ENCODE assay signal across 15 cellular contexts in genomic region chr19:4305253-4305612, GRCh38. TPM values are rescaled to one million over a fixed set of nuclear protein-coding genes. Genes with fewer than 3 reads are reported as not detected.
A peak's percentile ranks its signal among the peaks of the same experiment; 100 is the strongest.
DNase-seq lines count a peak whose midpoint lies in the region; ATAC-seq and TF ChIP-seq lines count a peak whose summit lies in the region.
"Had no signal": no experiment of that assay in that cellular context is flagged by ENCODE, and none has a peak within 500 bp of the region (broad histone marks: within the 10 kb centered on the region; RNA-seq: fewer than 3 reads in every experiment).

No MANE protein-coding gene starts in this region.

- no peak overlapping the region for H2BK5ac ChIP-seq in mesendoderm (ENCODE audit: low read length)

- H3K23ac ChIP-seq in mesendoderm (ENCODE audit: low read length): no peak overlapping the region

- peaks cover 43% of the 10 kb centered on the region for H3K36me3 Mint-ChIP-seq in GM23338 (ENCODE audit: low read depth)
- H3K36me3 Mint-ChIP-seq in activated T-helper 17 cell treated with anti-CD3 and anti-CD28 coated beads, Interleukin-2, amount 50 U/mL, for 72 hours (ENCODE audit: low read depth): no peaks in the 10 kb centered on the region

- peaks cover 11% of the 10 kb centered on the region for H3K27me3 Mint-ChIP-seq in GM23338 (ENCODE audit: insufficient read depth, low read depth, poor library complexity)
- no peaks in the 10 kb centered on the region for H3K27me3 Mint-ChIP-seq in activated T-helper 17 cell treated with anti-CD3 and anti-CD28 coated beads, Interleukin-2, amount 50 U/mL, for 72 hours

- no peak for ATAC-seq in GM23338
- no peak for ATAC-seq in activated T-helper 17 cell treated with anti-CD3 and anti-CD28 coated beads, Interleukin-2, amount 50 U/mL, for 72 hours (replicated peaks)

- H3K9me3 ChIP-seq in AG04450 (ENCODE audit: control insufficient read depth, insufficient read depth, low read length) (peaks cover 2% of the 10 kb centered on the region; the same call in 1 of the 2 replicates), GM23248 (ENCODE audit: low read depth) (no peaks in the 10 kb centered on the region)

- H3K4me1 Mint-ChIP-seq in GM23338: peaks cover 15% of the 10 kb centered on the region
- H3K4me1 Mint-ChIP-seq in activated T-helper 17 cell treated with anti-CD3 and anti-CD28 coated beads, Interleukin-2, amount 50 U/mL, for 72 hours: no peaks in the 10 kb centered on the region

- in situ Hi-C loops in GM23248 (cut with MboI): no loop called here

- H3K27ac ChIP-seq in AG04450 (ENCODE audit: low read depth, low read length) (no peak overlapping the region), GM23338 (ENCODE audit: low read depth) (no peak overlapping the region), mesendoderm (ENCODE audit: low read depth, low read length) (no peak overlapping the region), GM23248 (no peak overlapping the region)

- no peaks in the 10 kb centered on the region for H3K27me3 ChIP-seq in AG04450 (ENCODE audit: control insufficient read depth, insufficient read depth, low read length)
- no peaks in the 10 kb centered on the region for H3K27me3 ChIP-seq in GM23338 (ENCODE audit: insufficient read depth)
- no peaks in the 10 kb centered on the region for H3K27me3 ChIP-seq in mesendoderm (ENCODE audit: insufficient read depth, low read length, poor library complexity)
- H3K27me3 ChIP-seq in GM23248 (replicated peaks; ENCODE audit: insufficient read depth): no peaks in the 10 kb centered on the region

- peaks cover 8% of the 10 kb centered on the region; the same call in 1 of the 2 replicates for H3F3A ChIP-seq in GM23338 (replicated peaks; ENCODE audit: low read depth)
- H3F3A ChIP-seq in GM23248 (ENCODE audit: insufficient read depth): no peaks in the 10 kb centered on the region

- H3K4me3 ChIP-seq in AG04450 (ENCODE audit: low read depth, low read length): peak overlapping the region; percentile 55; the same call in 1 of the 2 replicates
- peak overlapping the region; percentile 51 for H3K4me3 ChIP-seq in GM23338
- H3K4me3 ChIP-seq in mesendoderm (ENCODE audit: low read length): no peak overlapping the region
- no peak overlapping the region for H3K4me3 ChIP-seq in GM23248
- H3K4me3 ChIP-seq: lung had no signal

- H2BK15ac ChIP-seq in mesendoderm (replicated peaks; ENCODE audit: low read depth): no peak overlapping the region

- POLR2A ChIA-PET in AG04450 (lab: Yijun Ruan, JAX): no interaction called here

- WGBS in mesendoderm (ENCODE audit: extremely low coverage, insufficient coverage, low lambda C conversion rate): no CpG with 5 or more reads among the region's 8 CpGs
- WGBS in GM23248 (ENCODE audit: low coverage in 1 of 2, low lambda C conversion rate in 2 of 2, missing lambda C conversion rate in 2 of 2), 2 experiments: 67 to 73% methylated on average over 6 to 8 of the region's 8 CpGs

- H3K4me3 Mint-ChIP-seq in GM23338: peak overlapping the region; percentile 67
- peak overlapping the region; percentile 63 for H3K4me3 Mint-ChIP-seq in activated T-helper 17 cell treated with anti-CD3 and anti-CD28 coated beads, Interleukin-2, amount 50 U/mL, for 72 hours

- H3K36me3 ChIP-seq in GM23338 (ENCODE audit: insufficient read depth) (peaks cover 11% of the 10 kb centered on the region; the same call in 1 of the 2 replicates), mesendoderm (ENCODE audit: control insufficient read depth, insufficient read depth, low read length) (no peaks in the 10 kb centered on the region), GM23248 (ENCODE audit: low read depth) (no peaks in the 10 kb centered on the region)

- H3K27ac Mint-ChIP-seq in GM23338: no peak overlapping the region
- no peak overlapping the region for H3K27ac Mint-ChIP-seq in activated T-helper 17 cell treated with anti-CD3 and anti-CD28 coated beads, Interleukin-2, amount 50 U/mL, for 72 hours

- no peaks in the 10 kb centered on the region for H3K9me2 ChIP-seq in GM23338 (ENCODE audit: insufficient read depth)
- H3K9me2 ChIP-seq in GM23248 (ENCODE audit: insufficient read depth): no peaks in the 10 kb centered on the region

- H4K20me1 ChIP-seq in GM23338 (replicated peaks; ENCODE audit: insufficient read depth) (no peaks in the 10 kb centered on the region), GM23248 (ENCODE audit: insufficient read depth) (no peaks in the 10 kb centered on the region)

- H3K9me3 Mint-ChIP-seq in GM23338: no peaks in the 10 kb centered on the region; the same call in 2 of the 3 replicates
- no peaks in the 10 kb centered on the region for H3K9me3 Mint-ChIP-seq in activated T-helper 17 cell treated with anti-CD3 and anti-CD28 coated beads, Interleukin-2, amount 50 U/mL, for 72 hours

- DNase-seq in AG04450 (ENCODE audit: low read depth, low spot score): no peak
- peak; percentile 70 for DNase-seq in GM23338 (ENCODE audit: low spot score)
- no peak for DNase-seq in mesendoderm
- DNase-seq in GM23248: no peak
- no peak for DNase-seq in GF-D8 (lab: John Stamatoyannopoulos, UW)
- no peak for DNase-seq in COR-L47 (lab: John Stamatoyannopoulos, UW)
- DNase-seq in amniotic stem cell (lab: John Stamatoyannopoulos, UW): no peak
- DNase-seq: Calu3; central memory CD4-positive, alpha-beta T cell; erythroblast; NCI-H510A treated with DMSO at 0.1 percent for 48 hours; retina; stimulated activated CD4-positive, alpha-beta T cell treated with anti-CD3 and anti-CD28 coated beads, Interleukin-4, amount 100 ng/mL, for 24 hours had no signal

- H4K5ac ChIP-seq in mesendoderm (ENCODE audit: low read length): no peak overlapping the region

- H2AFZ ChIP-seq in GM23338 (no peak overlapping the region), GM23248 (no peak overlapping the region)

- H4K8ac ChIP-seq in mesendoderm (ENCODE audit: low read depth, low read length): no peak overlapping the region

- CTCF ChIA-PET in AG04450 (lab: Charles Lee): no interaction called here

- H3K9ac ChIP-seq in mesendoderm (ENCODE audit: low read length) (no peak overlapping the region), GM23248 (no peak overlapping the region)

- H3K4ac ChIP-seq in mesendoderm (ENCODE audit: low read depth, low read length): no peak overlapping the region

- H3K79me2 ChIP-seq in GM23338 (replicated peaks; ENCODE audit: insufficient read depth): no peaks in the 10 kb centered on the region
- H3K79me2 ChIP-seq in mesendoderm (ENCODE audit: control insufficient read depth, insufficient read depth, low read length): no peaks in the 10 kb centered on the region
- H3K79me2 ChIP-seq in GM23248 (ENCODE audit: insufficient read depth): no peaks in the 10 kb centered on the region

- H3K4me1 ChIP-seq in GM23338 (ENCODE audit: insufficient read depth): no peaks in the 10 kb centered on the region; the same call in 1 of the 2 replicates
- H3K4me1 ChIP-seq in mesendoderm (ENCODE audit: control insufficient read depth, low read depth, low read length): no peaks in the 10 kb centered on the region
- H3K4me1 ChIP-seq in GM23248 (ENCODE audit: insufficient read depth): no peaks in the 10 kb centered on the region

- H3K4me2 ChIP-seq in GM23338 (no peak overlapping the region; the same call in 1 of the 2 replicates), mesendoderm (ENCODE audit: low read length) (no peak overlapping the region), GM23248 (ENCODE audit: unreplicated experiment) (no peak overlapping the region)

- H3K56ac ChIP-seq in mesendoderm (ENCODE audit: low read length): no peak overlapping the region

- no peak overlapping the region for H2AK5ac ChIP-seq in mesendoderm (ENCODE audit: low read length)

- H3K18ac ChIP-seq in mesendoderm (ENCODE audit: low read length): peak overlapping the region; percentile 33

- no peaks in the 10 kb centered on the region for H3K79me1 ChIP-seq in mesendoderm (ENCODE audit: low read length)

- no peak for TF ChIP-seq CTCF in AG04450 (IDR thresholded peaks at IDR 0.05; ENCODE audit: low read depth, low read length)
- no peak for TF ChIP-seq CTCF in GM23338 (conservative IDR thresholded peaks at IDR 0.05; ENCODE audit: low read depth in 2 of 2)

- H2BK120ac ChIP-seq in mesendoderm (ENCODE audit: low read depth, low read length): no peak overlapping the region

RNA-seq across cellular contexts. Expression of gene FSD1, which starts 0.8 kb away (rescaled TPM):
- polyA plus RNA-seq in AG04450 (2011; rRNA removed) (6.8 and 8.9 TPM in 2 replicates), GM23338 (2016; fragmentation: Nextera tagmentation; extraction: Ambion mirVana) (50.7 and 52.1 TPM in 2 replicates), GM23248 (2016; fragmentation: Nextera tagmentation; extraction: Ambion mirVana) (5.8 TPM in 2 replicates)
- polyA minus RNA-seq in AG04450 (2011; rRNA and poly(A)+ RNA removed): 9.4 and 9.6 TPM in 2 replicates
- 54.0 and 82.9 TPM in 2 replicates for total RNA-seq in GM23338 (2014; rRNA removed; shearing (Covaris generic))
- 10 to 100 TPM in 1 of 2 donors, 1 to 10 TPM in 1; 8.3 to 13.1 TPM for total RNA-seq in activated T-helper 17 cell treated with anti-CD3 and anti-CD28 coated beads, Interleukin-2, amount 50 U/mL, for 72 hours
- 18.6 TPM for polyA plus RNA-seq in mesendoderm (2013, experiment 1 of 2)
- 18.3 TPM for polyA plus RNA-seq in mesendoderm (2013, experiment 2 of 2)
- total RNA-seq in GM23248 (2014; rRNA removed; shearing (Covaris generic)): 5.8 and 16.2 TPM in 2 replicates

RNA-seq across cellular contexts. Expression of gene TMIGD2, which starts 3.0 kb away (rescaled TPM):
- not detected in 2 replicates for polyA plus RNA-seq in AG04450 (2011; rRNA removed)
- polyA minus RNA-seq in AG04450 (2011; rRNA and poly(A)+ RNA removed): not detected in 2 replicates
- total RNA-seq in GM23338 (2014; rRNA removed; shearing (Covaris generic)): 0.76 and 0.93 TPM in 2 replicates
- 0.24 and 0.79 TPM in 2 replicates for polyA plus RNA-seq in GM23338 (2016; fragmentation: Nextera tagmentation; extraction: Ambion mirVana)
- total RNA-seq in activated T-helper 17 cell treated with anti-CD3 and anti-CD28 coated beads, Interleukin-2, amount 50 U/mL, for 72 hours: 1 to 10 TPM; 2.5 to 4.1 TPM
- polyA plus RNA-seq in mesendoderm (2013, experiment 1 of 2): 0.18 TPM
- polyA plus RNA-seq in mesendoderm (2013, experiment 2 of 2): 0.25 TPM
- total RNA-seq in GM23248 (2014; rRNA removed; shearing (Covaris generic)): not detected in 2 replicates
- not detected in 2 replicates for polyA plus RNA-seq in GM23248 (2016; fragmentation: Nextera tagmentation; extraction: Ambion mirVana)
- total RNA-seq: Calu3 had no signal

RNA-seq across cellular contexts. Expression of gene SHD, which starts 26.2 kb away (rescaled TPM):
- polyA plus RNA-seq in AG04450 (2011; rRNA removed) (not detected in 2 replicates), GM23338 (2016; fragmentation: Nextera tagmentation; extraction: Ambion mirVana) (6.4 and 8.0 TPM in 2 replicates), GM23248 (2016; fragmentation: Nextera tagmentation; extraction: Ambion mirVana) (not detected in 2 replicates)
- polyA minus RNA-seq in AG04450 (2011; rRNA and poly(A)+ RNA removed): not detected in 2 replicates
- total RNA-seq in GM23338 (2014; rRNA removed; shearing (Covaris generic)): 1.8 and 7.5 TPM in 2 replicates
- not detected for total RNA-seq in activated T-helper 17 cell treated with anti-CD3 and anti-CD28 coated beads, Interleukin-2, amount 50 U/mL, for 72 hours
- 0.42 TPM for polyA plus RNA-seq in mesendoderm (2013, experiment 1 of 2)
- 0.76 TPM for polyA plus RNA-seq in mesendoderm (2013, experiment 2 of 2)
- not detected in 2 replicates for total RNA-seq in GM23248 (2014; rRNA removed; shearing (Covaris generic))
- total RNA-seq: Calu3, lung had no signal
- polyA plus RNA-seq: lung had no signal

RNA-seq across cellular contexts. Expression of gene STAP2, which starts 33.4 kb away (rescaled TPM):
- polyA plus RNA-seq in AG04450 (2011; rRNA removed) (5.3 and 7.4 TPM in 2 replicates), GM23338 (2016; fragmentation: Nextera tagmentation; extraction: Ambion mirVana) (20.7 and 21.7 TPM in 2 replicates), GM23248 (2016; fragmentation: Nextera tagmentation; extraction: Ambion mirVana) (1.7 TPM in 2 replicates)
- polyA minus RNA-seq in AG04450 (2011; rRNA and poly(A)+ RNA removed): 5.3 and 7.5 TPM in 2 replicates
- 9.2 and 15.1 TPM in 2 replicates for total RNA-seq in GM23338 (2014; rRNA removed; shearing (Covaris generic))
- 10 to 100 TPM; 13.3 to 17.4 TPM for total RNA-seq in activated T-helper 17 cell treated with anti-CD3 and anti-CD28 coated beads, Interleukin-2, amount 50 U/mL, for 72 hours
- 29.0 TPM for polyA plus RNA-seq in mesendoderm (2013, experiment 1 of 2)
- polyA plus RNA-seq in mesendoderm (2013, experiment 2 of 2): 28.2 TPM
- total RNA-seq in GM23248 (2014; rRNA removed; shearing (Covaris generic)): 1.8 and 6.4 TPM in 2 replicates

RNA-seq across cellular contexts. Expression of gene MPND, which starts 38.1 kb away (rescaled TPM):
- polyA plus RNA-seq in AG04450 (2011; rRNA removed) (5.1 and 6.5 TPM in 2 replicates), GM23338 (2016; fragmentation: Nextera tagmentation; extraction: Ambion mirVana) (11.8 and 22.5 TPM in 2 replicates), GM23248 (2016; fragmentation: Nextera tagmentation; extraction: Ambion mirVana) (5.0 and 8.4 TPM in 2 replicates)
- 6.7 TPM in 2 replicates for polyA minus RNA-seq in AG04450 (2011; rRNA and poly(A)+ RNA removed)
- 9.1 and 15.6 TPM in 2 replicates for total RNA-seq in GM23338 (2014; rRNA removed; shearing (Covaris generic))
- 10 to 100 TPM; 15.5 to 19.7 TPM for total RNA-seq in activated T-helper 17 cell treated with anti-CD3 and anti-CD28 coated beads, Interleukin-2, amount 50 U/mL, for 72 hours
- polyA plus RNA-seq in mesendoderm (2013, experiment 1 of 2): 10.3 TPM
- polyA plus RNA-seq in mesendoderm (2013, experiment 2 of 2): 10.5 TPM
- 3.0 and 6.2 TPM in 2 replicates for total RNA-seq in GM23248 (2014; rRNA removed; shearing (Covaris generic))

Comparison
In these comparisons a context has a peak if more than half of its experiments do, and no peak if none do; other contexts are left out.
1. H3K4me3 ChIP-seq: peak in AG04450 (single experiment) and GM23338 (single experiment); none in mesendoderm (single experiment) and GM23248 (single experiment).